Comparison of ENCODE assay signal across 15 cellular contexts in the genomic region with DNA sequence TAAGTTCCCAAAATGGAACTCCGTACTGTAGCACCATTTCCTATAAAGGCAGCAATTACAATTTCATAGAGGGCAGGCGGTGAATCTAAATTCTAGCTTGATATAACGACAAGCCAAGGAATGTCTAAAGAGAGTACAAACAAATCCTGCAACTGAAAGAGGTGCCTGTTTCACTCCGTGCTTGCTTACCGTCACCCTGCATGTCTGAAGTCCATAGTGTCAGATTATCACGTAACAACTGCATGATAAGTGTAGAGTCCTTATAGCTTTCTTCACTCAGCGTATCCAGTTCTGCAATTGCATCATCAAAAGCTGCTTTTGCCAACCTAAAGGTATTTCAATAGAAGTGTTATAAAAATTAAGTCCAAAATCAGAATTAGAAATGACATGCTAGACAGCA.
"Had no signal": no experiment of that assay in that cellular context is flagged by ENCODE, and none has a peak within 500 bp of the region (broad histone marks: within the 10 kb centered on the region; RNA-seq: fewer than 3 reads in every experiment).

No MANE protein-coding gene starts in this region.

- H3K27ac Mint-ChIP-seq: activated naive CD4-positive, alpha-beta T cell treated with anti-CD3 and anti-CD28 coated beads for 36 hours; activated T-helper 2 cell treated with anti-CD3 and anti-CD28 coated beads, Interferon-gamma antibody, Interleukin-2, Interleukin-4, amounts not matched to agents 10 μg/mL and 5 μg/mL and 100 μg/mL, durations not matched to agents 14 hours and 24 hours and 36 hours had no signal

- DNase-seq: activated CD4-positive, alpha-beta T cell treated with anti-CD3 and anti-CD28 coated beads for 4 hours; activated naive CD4-positive, alpha-beta T cell treated with anti-CD3 and anti-CD28 coated beads for 36 hours; adrenal gland; central memory CD4-positive, alpha-beta T cell; cortex of kidney; effector CD4-positive, alpha-beta T cell; esophagus squamous epithelium; lower lobe of right lung; spleen; stomach; T-helper 2 cell had no signal

- H3K27ac ChIP-seq: adrenal gland, esophagus squamous epithelium, lower lobe of right lung, spleen, stomach, thoracic aorta, vagina had no signal

- H3K27me3 ChIP-seq: adrenal gland, esophagus squamous epithelium, spleen, stomach, vagina had no signal

- H3K9me3 ChIP-seq: adrenal gland, esophagus squamous epithelium, lower lobe of right lung, spleen, stomach, thoracic aorta, vagina had no signal

- ATAC-seq: lower lobe of right lung, sciatic nerve had no signal

- H3K4me3 ChIP-seq: adrenal gland, esophagus squamous epithelium, lower lobe of right lung, spleen, stomach, thoracic aorta, vagina had no signal

- H3K9me3 Mint-ChIP-seq: activated naive CD4-positive, alpha-beta T cell treated with anti-CD3 and anti-CD28 coated beads for 36 hours; activated T-helper 2 cell treated with anti-CD3 and anti-CD28 coated beads, Interferon-gamma antibody, Interleukin-2, Interleukin-4, amounts not matched to agents 10 μg/mL and 5 μg/mL and 100 μg/mL, durations not matched to agents 14 hours and 24 hours and 36 hours had no signal

- H3K4me1 ChIP-seq: adrenal gland, lower lobe of right lung, vagina had no signal

- H3K4me3 Mint-ChIP-seq: activated naive CD4-positive, alpha-beta T cell treated with anti-CD3 and anti-CD28 coated beads for 36 hours had no signal
